ENCODE assay signal across 1 cellular context in genomic region chr6:15734118-15734897, GRCh38.
TF ChIP-seq lines count a peak whose summit lies in the region.

No MANE protein-coding gene starts in this region.

TF ChIP-seq in K562, 482 proteins besides CTCF, POLR2A, EP300 and RAD21 (continued from another document):
- TF ChIP-seq THAP7 (CRISPR knock-in tag; IDR thresholded peaks at IDR 0.05), result no peak
- TF ChIP-seq PBX2 (CRISPR knock-in tag; IDR thresholded peaks at IDR 0.05; ENCODE audit: low read depth), result no peak
- TF ChIP-seq PBX2 (tag; conservative IDR thresholded peaks at IDR 0.05; ENCODE audit: low read depth), result no peak
- TF ChIP-seq E2F4 (CRISPR knock-in tag; IDR thresholded peaks at IDR 0.05; ENCODE audit: low read depth), result no peak
- no peak for TF ChIP-seq ZNF507 (tag; conservative IDR thresholded peaks at IDR 0.05)
- TF ChIP-seq TAF15 (IDR thresholded peaks at IDR 0.05; ENCODE audit: low read depth, low read length), result no peak
- TF ChIP-seq ZNF584 (CRISPR knock-in tag; IDR thresholded peaks at IDR 0.05; ENCODE audit: low read depth), result no peak
- no peak for TF ChIP-seq RHOXF2B (CRISPR knock-in tag; conservative IDR thresholded peaks at IDR 0.05)
- TF ChIP-seq HNRNPLL (IDR thresholded peaks at IDR 0.05; ENCODE audit: low read depth, low read length, poor library complexity, severe bottlenecking), result no peak
- no peak for TF ChIP-seq NR2C1 (IDR thresholded peaks at IDR 0.05)
- TF ChIP-seq NR2C1 (tag; IDR thresholded peaks at IDR 0.05), result peak; percentile 17; the same call in 1 of the 2 replicates
- peak; percentile 58 for TF ChIP-seq ZNF316 (IDR thresholded peaks at IDR 0.05)
- TF ChIP-seq U2AF1 (optimal IDR thresholded peaks at IDR 0.05; ENCODE audit: low read depth, low read length), result no peak
- TF ChIP-seq NFE2L1 (tag; IDR thresholded peaks at IDR 0.05; ENCODE audit: borderline replicate concordance, low read depth), result no peak
- TF ChIP-seq USF1 (CRISPR knock-in tag; IDR thresholded peaks at IDR 0.05), result peak; percentile 42; the same call in 1 of the 2 replicates
- TF ChIP-seq PHF8 (IDR thresholded peaks at IDR 0.05; ENCODE audit: borderline replicate concordance, low read length), result no peak
- TF ChIP-seq ZNF277 (CRISPR knock-in tag; IDR thresholded peaks at IDR 0.05; ENCODE audit: borderline replicate concordance), result no peak
- 0 out of 2 replicates have a peak, but pooled peaks have one; percentile 9 for TF ChIP-seq DMBX1 (CRISPR knock-in tag; IDR thresholded peaks at IDR 0.05; ENCODE audit: borderline replicate concordance)
